Comparison of ENCODE assay signal across 8 cellular contexts in genomic region chr12:90959538-90960139, GRCh38. TPM values are rescaled to one million over a fixed set of nuclear protein-coding genes. Genes with fewer than 3 reads are reported as not detected.
DNase-seq lines count a peak whose midpoint lies in the region; ATAC-seq and TF ChIP-seq lines count a peak whose summit lies in the region.

No MANE protein-coding gene starts in this region.

- in situ Hi-C loops in SK-MEL-5 (cut with HindIII; ENCODE audit: low pct_unique_long_range_greater_than_20kb, low sequenced_read_pairs) = no loop called here

- no peaks in the 10 kb centered on the region for H3K79me1 ChIP-seq in H9 (ENCODE audit: insufficient read depth, low read depth, low read length, poor library complexity, severe bottlenecking)

- no peak overlapping the region for H3K18ac ChIP-seq in H9 (ENCODE audit: insufficient read length, low read depth, low read length)

- no peak overlapping the region for H3K4me3 ChIP-seq in fibroblast of mammary gland (ENCODE audit: control insufficient read depth, low read depth, low read length)

- H3K27ac ChIP-seq in 22Rv1 (no peak overlapping the region), H9 (ENCODE audit: insufficient read length, low read depth, low read length) (no peak overlapping the region)

- DNase-seq in GM03348 (ENCODE audit: low spot score) = peak; percentile 57
- no peak for DNase-seq in H9
- peak; percentile 73 for DNase-seq in SK-MEL-5 (ENCODE audit: low read depth, low spot score)
- DNase-seq in fibroblast of mammary gland (ENCODE audit: low read depth) = peak; percentile 62
- DNase-seq in osteocyte (ENCODE audit: extremely low spot score, unreplicated experiment) = no peak

- H2AFZ ChIP-seq in H9 (ENCODE audit: low read length) = no peak overlapping the region

- TF ChIP-seq CTCF in 22Rv1 (IDR thresholded peaks at IDR 0.05) = peak; percentile 95
- peak; percentile 76 for TF ChIP-seq CTCF in H9 (conservative IDR thresholded peaks at IDR 0.05)
- peak; percentile 68 for TF ChIP-seq CTCF in LNCAP (IDR thresholded peaks at IDR 0.05)
- TF ChIP-seq CTCF in fibroblast of mammary gland (conservative IDR thresholded peaks at IDR 0.05; ENCODE audit: control insufficient read depth, insufficient read depth, low read depth, low read length) = peak; percentile 86
- peak; percentile 71 for TF ChIP-seq CTCF in osteocyte (IDR thresholded peaks at IDR 0.05)

- no peak overlapping the region for H3K4ac ChIP-seq in H9 (ENCODE audit: low read depth, low read length)

- H3K79me2 ChIP-seq in H9 (ENCODE audit: insufficient read depth, low read length) = no peaks in the 10 kb centered on the region

- no peak overlapping the region for H2BK5ac ChIP-seq in H9 (ENCODE audit: insufficient read length, low read length)

- no peak overlapping the region for H2BK20ac ChIP-seq in H9 (ENCODE audit: low read depth, low read length, poor library complexity, severe bottlenecking)

- H3T11ph ChIP-seq in H9 (ENCODE audit: low read length) = no peak overlapping the region

- no peak overlapping the region for H4K91ac ChIP-seq in H9 (ENCODE audit: insufficient read length, low read depth, low read length)

- no peaks in the 10 kb centered on the region for H3K36me3 Mint-ChIP-seq in H9 (ENCODE audit: insufficient read depth in 1 of 3, low read depth in 3 of 3)
- H3K36me3 Mint-ChIP-seq in osteocyte (ENCODE audit: unreplicated experiment) = no peaks in the 10 kb centered on the region

- H2AK5ac ChIP-seq in H9 (ENCODE audit: insufficient read length, low read length) = no peak overlapping the region

- H3K4me1 Mint-ChIP-seq in H9 (no peaks in the 10 kb centered on the region), osteocyte (ENCODE audit: unreplicated experiment) (peaks cover 5% of the 10 kb centered on the region)

- H3K9me3 Mint-ChIP-seq in H9 = no peaks in the 10 kb centered on the region; a peak in 1 of 5 replicates
- no peaks in the 10 kb centered on the region for H3K9me3 Mint-ChIP-seq in osteocyte (ENCODE audit: unreplicated experiment)

- no peaks in the 10 kb centered on the region for H3K23me2 ChIP-seq in H9 (ENCODE audit: insufficient read length, low read depth, low read length, poor library complexity, severe bottlenecking)

- H3K27ac Mint-ChIP-seq in H9 (no peak overlapping the region), osteocyte (ENCODE audit: unreplicated experiment) (no peak overlapping the region)

- H2BK15ac ChIP-seq in H9 (ENCODE audit: low read depth, low read length) = no peak overlapping the region

- H3K9ac ChIP-seq in H9 (ENCODE audit: extremely low read depth, insufficient read length, low read length) = no peak overlapping the region

- no peak overlapping the region for H3K23ac ChIP-seq in H9 (ENCODE audit: insufficient read length, low read depth, low read length)

- no peaks in the 10 kb centered on the region for H3K9me3 ChIP-seq in H9 (ENCODE audit: control insufficient read depth, low read depth, low read length)

- no peaks in the 10 kb centered on the region for H3K27me3 ChIP-seq in H9 (ENCODE audit: insufficient read depth, low read length)

- H3K4me1 ChIP-seq in H9 (ENCODE audit: insufficient read depth, low read length) = no peaks in the 10 kb centered on the region

- H3K56ac ChIP-seq in H9 (ENCODE audit: insufficient read length, low read depth, low read length) = no peak overlapping the region

- WGBS in H9 (ENCODE audit: extremely low coverage, insufficient read length, low lambda C conversion rate) = no CpG with 5 or more reads among the region's 4 CpGs

- H4K8ac ChIP-seq in H9 (replicated peaks; ENCODE audit: insufficient read length, low read depth, low read length) = no peak overlapping the region

- no peaks in the 10 kb centered on the region for H4K20me1 ChIP-seq in H9 (ENCODE audit: control insufficient read depth, insufficient read depth, insufficient read length)

- no peak overlapping the region for H3K14ac ChIP-seq in H9 (ENCODE audit: insufficient read depth, low read length)

- no peak overlapping the region for H2BK120ac ChIP-seq in H9 (ENCODE audit: low read depth, low read length, poor library complexity, severe bottlenecking)

- H2BK12ac ChIP-seq in H9 (ENCODE audit: insufficient read length, low read depth, low read length) = no peak overlapping the region

- no peaks in the 10 kb centered on the region; the same call in 1 of the 2 replicates for H3K27me3 Mint-ChIP-seq in H9 (ENCODE audit: low read depth)
- H3K27me3 Mint-ChIP-seq in osteocyte (ENCODE audit: unreplicated experiment) = no peaks in the 10 kb centered on the region

- H3K4me3 Mint-ChIP-seq in H9 (no peak overlapping the region), osteocyte (ENCODE audit: unreplicated experiment) (no peak overlapping the region)

- no peak for ATAC-seq in HG03439 (IDR thresholded peaks at IDR 0.05; ENCODE audit: unreplicated experiment)

- H4K5ac ChIP-seq in H9 (ENCODE audit: insufficient read length, low read depth, low read length) = no peak overlapping the region

- H3K4me2 ChIP-seq in H9 (ENCODE audit: insufficient read depth, insufficient read length, low read length) = no peak overlapping the region

RNA-seq across cellular contexts. Expression of gene CCER1, which starts 4.7 kb away (rescaled TPM):
- total RNA-seq in H9 (2021) (not detected in 2 replicates), osteocyte (not detected in 2 replicates)
- not detected in 2 replicates for total RNA-seq in SK-MEL-5 (2014; rRNA removed; shearing (Covaris generic))
- polyA plus RNA-seq in SK-MEL-5 (2015; cell fraction: cytosol; rRNA removed) = not detected in 2 replicates
- polyA plus RNA-seq in SK-MEL-5 (2015; cell fraction: nucleus; rRNA removed) = not detected in 2 replicates

RNA-seq across cellular contexts. Expression of gene EPYC, which starts 45.1 kb away (rescaled TPM):
- total RNA-seq in H9 (2021) (not detected in 2 replicates), osteocyte (not detected in 2 replicates)
- 0.87 and 1.0 TPM in 2 replicates for total RNA-seq in SK-MEL-5 (2014; rRNA removed; shearing (Covaris generic))
- polyA plus RNA-seq in SK-MEL-5 (2015; cell fraction: cytosol; rRNA removed) = 1.2 and 2.4 TPM in 2 replicates
- polyA plus RNA-seq in SK-MEL-5 (2015; cell fraction: nucleus; rRNA removed) = 0.59 TPM in 1 of 2 replicates, not detected in the other

Comparison
In these comparisons a context has a peak if more than half of its experiments do, and no peak if none do; other contexts are left out.
1. DNase-seq: peak in GM03348 (single experiment), SK-MEL-5 (single experiment) and fibroblast of mammary gland (single experiment); none in H9 (single experiment) and osteocyte (single experiment).
2. Peak in every context shown above with its lines, with median percentiles within 50 percentile points of each other: CTCF ChIP-seq.